ENCODE assay signal across 9 cellular contexts in genomic region chr11:125429174-125429707, GRCh38.
DNase-seq lines count a peak whose midpoint lies in the region; ATAC-seq, FAIRE-seq and TF ChIP-seq lines count a peak whose summit lies in the region.
"Had no signal": no experiment of that assay in that cellular context is flagged by ENCODE, and none has a peak within 500 bp of the region (broad histone marks: within the 10 kb centered on the region; RNA-seq: fewer than 3 reads in every experiment).

No MANE protein-coding gene starts in this region.

- peaks cover 22% of the 10 kb centered on the region for H3K36me3 Mint-ChIP-seq in astrocyte (ENCODE audit: low read depth, unreplicated experiment)

- no peak overlapping the region for H3K4me3 ChIP-seq in SJCRH30
- H3K4me3 ChIP-seq in astrocyte (ENCODE audit: insufficient read depth, low read depth, low read length): no peak overlapping the region
- H3K4me3 ChIP-seq: BLaER1 had no signal

- DNase-seq in NCI-H1436 (lab: John Stamatoyannopoulos, UW) (peak; percentile 27), NCI-H1436 treated with DMSO at 0.1 percent for 48 hours (lab: John Stamatoyannopoulos, UW) (no peak), SJCRH30 (peak; percentile 52 to 72), astrocyte (ENCODE audit: low read depth) (peak; percentile 35), iPS-NIHi7 (ENCODE audit: extremely low spot score) (peak; percentile 84)
- DNase-seq in stimulated activated CD4-positive, alpha-beta T cell treated with anti-CD3 and anti-CD28 coated beads, Interleukin-1b, Interleukin-23, amount 100 ng/mL, for 48 hours: peak; percentile 53

- H3K27ac Mint-ChIP-seq in astrocyte (ENCODE audit: unreplicated experiment): no peak overlapping the region

- H3K9me3 ChIP-seq in SJCRH30 (replicated peaks): no peaks in the 10 kb centered on the region
- H3K9me3 ChIP-seq in astrocyte (ENCODE audit: insufficient read depth, low read depth, low read length): no peaks in the 10 kb centered on the region
- H3K9me3 ChIP-seq: BLaER1 had no signal

- H3K4me1 Mint-ChIP-seq in astrocyte (ENCODE audit: low read depth, unreplicated experiment): peaks cover 2% of the 10 kb centered on the region

- no peak overlapping the region for H2AFZ ChIP-seq in astrocyte (ENCODE audit: low read depth, low read length)

- no peaks in the 10 kb centered on the region for H3K9me3 Mint-ChIP-seq in astrocyte (ENCODE audit: unreplicated experiment)

- no peak overlapping the region for H3K4me2 ChIP-seq in astrocyte (ENCODE audit: low read length)
- H3K4me2 ChIP-seq: BLaER1 had no signal

- H3K27me3 ChIP-seq in SJCRH30 (no peaks in the 10 kb centered on the region), astrocyte (ENCODE audit: insufficient read depth, low read length) (no peaks in the 10 kb centered on the region)
- H3K27me3 ChIP-seq: BLaER1 had no signal

- TF ChIP-seq CTCF in astrocyte (IDR thresholded peaks at IDR 0.05; ENCODE audit: insufficient read depth, low read depth, low read length): peak; percentile 67

- H3K27me3 Mint-ChIP-seq in astrocyte (ENCODE audit: low read depth, unreplicated experiment): no peaks in the 10 kb centered on the region

- no peak for FAIRE-seq in astrocyte (lab: Jason Lieb, UNC)

- no peaks in the 10 kb centered on the region for H4K20me1 ChIP-seq in astrocyte (ENCODE audit: insufficient read depth, low read length)
- H4K20me1 ChIP-seq: BLaER1 had no signal

- H3K36me3 ChIP-seq in SJCRH30 (peaks cover 3% of the 10 kb centered on the region; the same call in 1 of the 2 replicates), astrocyte (ENCODE audit: insufficient read depth, low read length) (peaks cover 3% of the 10 kb centered on the region)
- H3K36me3 ChIP-seq: BLaER1 had no signal

- H3K79me2 ChIP-seq in astrocyte (ENCODE audit: insufficient read depth, low read length): no peaks in the 10 kb centered on the region

- ATAC-seq in HG03520 (IDR thresholded peaks at IDR 0.05; ENCODE audit: unreplicated experiment) (peak; percentile 46), HG03439 (IDR thresholded peaks at IDR 0.05; ENCODE audit: unreplicated experiment) (no peak)

- H3K4me3 Mint-ChIP-seq in astrocyte (ENCODE audit: unreplicated experiment): no peak overlapping the region

- no peaks in the 10 kb centered on the region for H3K4me1 ChIP-seq in SJCRH30
- no peaks in the 10 kb centered on the region for H3K4me1 ChIP-seq in astrocyte (ENCODE audit: insufficient read depth, low read length)

- no peak overlapping the region for H3K27ac ChIP-seq in SJCRH30
- H3K27ac ChIP-seq in astrocyte (ENCODE audit: low read depth, low read length): no peak overlapping the region
- H3K27ac ChIP-seq: BLaER1 had no signal

- no peak overlapping the region for H3K9ac ChIP-seq in astrocyte (ENCODE audit: low read length)
- H3K9ac ChIP-seq: BLaER1 had no signal
